1 cellular context compared by ENCODE assay signal in the genomic region with DNA sequence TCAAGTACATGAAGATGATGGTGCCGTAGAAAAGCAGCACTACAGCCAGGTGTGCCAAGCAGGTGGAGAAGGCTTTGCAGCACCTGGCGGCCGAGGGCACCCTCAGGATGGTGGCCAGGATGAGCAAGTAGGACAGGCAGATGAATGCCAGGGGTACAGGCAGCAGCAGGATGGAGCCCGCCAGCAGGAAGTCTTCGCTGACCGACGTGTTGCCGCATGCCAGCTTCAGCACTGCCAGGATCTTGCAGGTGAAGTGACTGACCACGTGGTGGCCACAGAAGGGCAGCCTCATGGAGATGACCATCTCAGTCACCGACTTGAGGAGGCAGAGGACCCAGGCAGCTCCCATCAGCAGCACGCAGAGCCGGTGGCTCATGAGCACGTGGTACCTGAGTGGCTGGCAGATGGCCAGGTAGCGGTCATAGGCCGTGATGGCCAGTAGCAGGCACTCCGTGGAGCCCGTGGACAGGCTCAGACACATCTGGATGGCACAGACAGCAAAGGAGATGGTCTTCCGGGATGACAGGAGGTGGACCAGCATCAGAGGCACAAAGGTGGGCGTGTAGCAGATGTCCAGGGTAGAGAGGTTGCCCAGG.
TF ChIP-seq lines count a peak whose summit lies in the region.

No MANE protein-coding gene starts in this region.

TF ChIP-seq in H1, 55 proteins besides CTCF, POLR2A, EP300 and RAD21:
- no peak for TF ChIP-seq ASH2L (IDR thresholded peaks at IDR 0.05; ENCODE audit: low read length)
- no peak for TF ChIP-seq SIRT6 (IDR thresholded peaks at IDR 0.05; ENCODE audit: low read length)
- no peak for TF ChIP-seq EZH2 (IDR thresholded peaks at IDR 0.05; ENCODE audit: low read depth, low read length, severe bottlenecking)
- TF ChIP-seq TAF7 (optimal IDR thresholded peaks at IDR 0.05; ENCODE audit: borderline replicate concordance, low read depth, low read length), result no peak
- TF ChIP-seq BACH1 (IDR thresholded peaks at IDR 0.05; ENCODE audit: low read length), result no peak
- TF ChIP-seq TCF12 (IDR thresholded peaks at IDR 0.05; ENCODE audit: low read depth, low read length), result no peak
- no peak for TF ChIP-seq TBP (IDR thresholded peaks at IDR 0.05; ENCODE audit: low read depth, low read length)
